Comparison of ENCODE assay signal across 1 cellular context in genomic region chr10:91879514-91880170, GRCh38.
TF ChIP-seq lines count a peak whose summit lies in the region.

No MANE protein-coding gene starts in this region.

TF ChIP-seq in IMR-90, 13 proteins besides CTCF, POLR2A, EP300 and RAD21:
- TF ChIP-seq MXI1 (IDR thresholded peaks at IDR 0.05; ENCODE audit: borderline replicate concordance, low read depth, low read length) (no peak), MAZ (IDR thresholded peaks at IDR 0.05; ENCODE audit: borderline replicate concordance, low read depth, low read length) (no peak), CEBPB (IDR thresholded peaks at IDR 0.05; ENCODE audit: low read depth, low read length) (no peak), USF2 (IDR thresholded peaks at IDR 0.05; ENCODE audit: low read depth, low read length) (no peak), NFE2L2 (IDR thresholded peaks at IDR 0.05; ENCODE audit: low read depth, low read length) (no peak), SMC3 (IDR thresholded peaks at IDR 0.05; ENCODE audit: low read depth, low read length) (no peak), RCOR1 (IDR thresholded peaks at IDR 0.05; ENCODE audit: insufficient replicate concordance, low read length) (no peak), FOS (IDR thresholded peaks at IDR 0.05; ENCODE audit: low read depth, low read length) (no peak), RFX5 (IDR thresholded peaks at IDR 0.05; ENCODE audit: low read depth, low read length) (no peak), MAFK (IDR thresholded peaks at IDR 0.05; ENCODE audit: low read depth, low read length) (no peak), CHD1 (IDR thresholded peaks at IDR 0.05; ENCODE audit: low read depth, low read length) (no peak), ELK1 (IDR thresholded peaks at IDR 0.05; ENCODE audit: borderline replicate concordance, low read depth, low read length) (no peak), BHLHE40 (IDR thresholded peaks at IDR 0.05; ENCODE audit: low read depth, low read length) (no peak)
TF ChIP-seq in IMR-90: peak in this region for 0.
